Comparison of ENCODE assay signal across 27 cellular contexts in the genomic region with DNA sequence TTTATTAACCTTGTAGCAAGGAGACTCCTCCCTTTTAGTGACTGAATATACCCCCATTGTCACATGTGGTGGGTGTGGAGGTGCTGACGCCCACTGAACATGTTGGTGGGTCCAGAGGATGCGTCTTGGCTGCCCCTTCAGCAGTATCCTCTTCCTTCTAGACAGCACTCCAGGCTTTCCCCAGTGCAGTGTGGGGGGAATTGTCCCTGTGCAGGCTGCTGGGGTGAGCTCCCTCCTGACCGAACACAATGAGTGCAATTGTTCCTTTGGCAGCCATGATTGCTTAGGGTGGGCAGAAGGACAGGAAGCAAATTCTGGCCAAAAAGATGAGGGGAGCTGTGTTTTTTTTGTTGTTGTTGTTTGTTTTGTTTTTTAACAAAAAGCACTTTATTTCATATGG.
"Had no signal": no experiment of that assay in that cellular context is flagged by ENCODE, and none has a peak within 500 bp of the region (broad histone marks: within the 10 kb centered on the region; RNA-seq: fewer than 3 reads in every experiment).

No MANE protein-coding gene starts in this region.

- H2AFZ ChIP-seq: hepatocyte, parathyroid adenoma had no signal

- H3K36me3 ChIP-seq: neutrophil, sigmoid colon, tibial artery had no signal

- H3K4me1 ChIP-seq: foreskin keratinocyte, parathyroid adenoma, testis had no signal

- H3K4me1 Mint-ChIP-seq: endodermal cell; mesothelial cell of epicardium; naive B cell; stimulated activated effector memory CD8-positive, alpha-beta T cell treated with anti-CD3 and anti-CD28 coated beads, Interleukin-12 subunit alpha, Interleukin-12 subunit beta, amount 100 ng/mL, for 72 hours had no signal

- H3K27ac Mint-ChIP-seq: dendritic cell treated with granulocyte-macrophage colony-stimulating factor and Interleukin-4, amounts not matched to agents 40 ng/mL and 50 ng/mL, for 4 days; endodermal cell; mesothelial cell of epicardium; naive B cell; natural killer cell treated with Interleukin-12 subunit alpha and Interleukin-12 subunit beta and Interleukin-15 and Interleukin-18, amount 100 ng/mL, for 72 hours; progenitor cell of endocrine pancreas; stimulated activated effector memory CD8-positive, alpha-beta T cell treated with anti-CD3 and anti-CD28 coated beads, Interleukin-12 subunit alpha, Interleukin-12 subunit beta, amount 100 ng/mL, for 72 hours; type B pancreatic cell had no signal

- H3K9ac ChIP-seq: parathyroid adenoma had no signal

- H3K4me3 ChIP-seq: hepatocyte, lung, mucosa of descending colon, sigmoid colon, testis, tibial artery had no signal

- H3K27me3 ChIP-seq: foreskin keratinocyte, sigmoid colon, testis, tibial artery had no signal

- H3K36me3 Mint-ChIP-seq: mesothelial cell of epicardium; stimulated activated effector memory CD8-positive, alpha-beta T cell treated with anti-CD3 and anti-CD28 coated beads, Interleukin-12 subunit alpha, Interleukin-12 subunit beta, amount 100 ng/mL, for 72 hours; type B pancreatic cell had no signal

- H3K9me3 ChIP-seq: neutrophil, testis, tibial artery had no signal

- FAIRE-seq: colon, kidney had no signal

- H3K27ac ChIP-seq: epithelial cell of prostate, foreskin keratinocyte, hepatocyte, neutrophil, parathyroid adenoma, testis, tibial artery had no signal

- H3K79me2 ChIP-seq: hepatocyte, parathyroid adenoma had no signal

- ATAC-seq: esophagus mucosa; foreskin keratinocyte; left lobe of liver; mucosa of descending colon; stimulated activated effector memory CD8-positive, alpha-beta T cell treated with anti-CD3 and anti-CD28 coated beads, Interleukin-12 subunit alpha, Interleukin-12 subunit beta, amount 100 ng/mL, for 72 hours; stimulated activated naive CD8-positive, alpha-beta T cell treated with anti-CD3 and anti-CD28 coated beads, Interleukin-15, Interleukin-2, amounts not matched to agents 100 U/mL and 50 U/mL, for 24 hours had no signal

- DNase-seq: effector CD8-positive, alpha-beta T cell; endodermal cell; foreskin keratinocyte; mesenchymal stem cell; mucosa of descending colon; naive B cell; sigmoid colon; stimulated activated CD4-positive, alpha-beta T cell treated with anti-CD3 and anti-CD28 coated beads, Interleukin-2, amount 100 ng/mL, for 24 hours; stimulated activated CD4-positive, alpha-beta T cell treated with anti-CD3 and anti-CD28 coated beads, Interleukin-4, amount 100 ng/mL, for 24 hours; stimulated activated naive CD8-positive, alpha-beta T cell treated with anti-CD3 and anti-CD28 coated beads, Interleukin-15, Interleukin-2, amounts not matched to agents 100 U/mL and 50 U/mL, for 24 hours; testis; tibial artery had no signal

- H3K4me2 ChIP-seq: hepatocyte had no signal

- H3K4me3 Mint-ChIP-seq: dendritic cell treated with granulocyte-macrophage colony-stimulating factor and Interleukin-4, amounts not matched to agents 40 ng/mL and 50 ng/mL, for 4 days; endodermal cell; mesothelial cell of epicardium; natural killer cell treated with Interleukin-12 subunit alpha and Interleukin-12 subunit beta and Interleukin-15 and Interleukin-18, amount 100 ng/mL, for 72 hours; stimulated activated effector memory CD8-positive, alpha-beta T cell treated with anti-CD3 and anti-CD28 coated beads, Interleukin-12 subunit alpha, Interleukin-12 subunit beta, amount 100 ng/mL, for 72 hours; type B pancreatic cell had no signal
